In the genomic region with DNA sequence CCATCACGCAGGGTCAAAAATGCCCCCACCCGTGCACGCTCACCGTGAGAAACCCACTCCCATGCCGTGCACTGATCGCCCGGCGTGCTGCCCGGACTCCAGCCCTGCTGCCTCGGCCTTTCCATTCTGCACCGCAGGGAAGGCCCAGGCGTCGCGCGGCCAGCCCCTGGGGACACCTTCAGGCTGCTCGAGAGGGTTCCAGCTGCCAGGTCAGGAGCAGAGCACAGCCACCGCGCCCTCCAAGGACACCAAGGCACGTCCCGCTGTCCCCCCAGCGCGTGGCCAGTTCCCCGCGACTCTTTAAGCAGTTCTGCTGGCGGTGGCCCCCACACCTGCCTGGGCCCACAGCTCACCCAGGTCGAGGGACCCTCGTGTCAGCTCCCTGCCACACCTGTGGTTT, we compare ENCODE assay signal across 22 cellular contexts.
DNase-seq lines count a peak whose midpoint lies in the region; ATAC-seq, FAIRE-seq and TF ChIP-seq lines count a peak whose summit lies in the region.
"Had no signal": no experiment of that assay in that cellular context is flagged by ENCODE, and none has a peak within 500 bp of the region (broad histone marks: within the 10 kb centered on the region; RNA-seq: fewer than 3 reads in every experiment).

No MANE protein-coding gene starts in this region.

- H3K27me3 ChIP-seq in H9 (ENCODE audit: insufficient read depth, low read length) (no peaks in the 10 kb centered on the region), HUES64 (ENCODE audit: insufficient read depth, low read length) (no peaks in the 10 kb centered on the region), upper lobe of right lung (no peaks in the 10 kb centered on the region)
- H3K27me3 ChIP-seq: BE2C had no signal

- TF ChIP-seq CTCF in H9 (conservative IDR thresholded peaks at IDR 0.05) (no peak), kidney (IDR thresholded peaks at IDR 0.05; ENCODE audit: borderline replicate concordance, extremely low read depth, insufficient read depth) (no peak), upper lobe of right lung (IDR thresholded peaks at IDR 0.05) (no peak)

- H3K27ac ChIP-seq in H9 (ENCODE audit: insufficient read length, low read depth, low read length): no peak overlapping the region
- peak overlapping the region; percentile 81; the same call in 1 of the 2 replicates for H3K27ac ChIP-seq in HUES64 (ENCODE audit: low read depth, low read length)
- no peak overlapping the region for H3K27ac ChIP-seq in kidney (ENCODE audit: low read depth in 2 of 2, low read length in 2 of 2)
- no peak overlapping the region for H3K27ac ChIP-seq in upper lobe of right lung
- H3K27ac ChIP-seq: GM23248 had no signal

- no peak overlapping the region for H3K4me2 ChIP-seq in H9 (ENCODE audit: insufficient read depth, insufficient read length, low read length)

- no peak overlapping the region for H3K9ac ChIP-seq in H9 (ENCODE audit: extremely low read depth, insufficient read length, low read length)
- H3K9ac ChIP-seq in HUES64 (ENCODE audit: low read depth, low read length): no peak overlapping the region
- no peak overlapping the region for H3K9ac ChIP-seq in kidney (ENCODE audit: low read length in 2 of 2)
- H3K9ac ChIP-seq: GM23248 had no signal

- no peak overlapping the region for H2BK5ac ChIP-seq in H9 (ENCODE audit: insufficient read length, low read length)

- H3K4me3 ChIP-seq in HUES64 (ENCODE audit: low read length): no peak overlapping the region
- no peak overlapping the region for H3K4me3 ChIP-seq in kidney (ENCODE audit: low read length in 2 of 2)
- no peak overlapping the region for H3K4me3 ChIP-seq in upper lobe of right lung
- H3K4me3 ChIP-seq: GM23248 had no signal

- H3K9me3 Mint-ChIP-seq in H9: peaks cover 13 to 14% of the 10 kb centered on the region in 2 experiments

- H2AK5ac ChIP-seq in H9 (ENCODE audit: insufficient read length, low read length): no peak overlapping the region

- H2BK20ac ChIP-seq in H9 (ENCODE audit: low read depth, low read length, poor library complexity, severe bottlenecking): no peak overlapping the region

- H3K18ac ChIP-seq in H9 (ENCODE audit: insufficient read length, low read depth, low read length): peak overlapping the region; percentile 50

- H3K4me1 Mint-ChIP-seq in H9: peaks cover 25 to 30% of the 10 kb centered on the region in 2 experiments
- H3K4me1 Mint-ChIP-seq: CD4-positive, CD25-positive, alpha-beta regulatory T cell; CD8-positive, alpha-beta memory T cell had no signal

- H2BK15ac ChIP-seq in H9 (ENCODE audit: low read depth, low read length): 0 out of 2 replicates have a peak overlapping the region, but pooled peaks have one; percentile 2

- no peak overlapping the region for H3K4me3 Mint-ChIP-seq in H9
- H3K4me3 Mint-ChIP-seq: CD4-positive, CD25-positive, alpha-beta regulatory T cell; CD8-positive, alpha-beta memory T cell had no signal

- no peak overlapping the region for H4K5ac ChIP-seq in H9 (ENCODE audit: insufficient read length, low read depth, low read length)

- no peak overlapping the region; a peak in 1 of 7 replicates for H3K27ac Mint-ChIP-seq in H9
- H3K27ac Mint-ChIP-seq: CD4-positive, CD25-positive, alpha-beta regulatory T cell; CD8-positive, alpha-beta memory T cell had no signal

- peaks cover 9% of the 10 kb centered on the region for H3K27me3 Mint-ChIP-seq in H9 (ENCODE audit: low read depth)
- H3K27me3 Mint-ChIP-seq: CD4-positive, CD25-positive, alpha-beta regulatory T cell; CD8-positive, alpha-beta memory T cell had no signal

- H3K4me1 ChIP-seq in H9 (ENCODE audit: insufficient read depth, low read length): peaks cover 3% of the 10 kb centered on the region
- H3K4me1 ChIP-seq in HUES64 (ENCODE audit: insufficient read depth, low read length): peaks cover 7% of the 10 kb centered on the region; the same call in 1 of the 2 replicates
- H3K4me1 ChIP-seq in kidney (ENCODE audit: control insufficient read depth in 1 of 2, insufficient read depth in 1 of 2, low read depth in 1 of 2, low read length in 2 of 2): no peaks in the 10 kb centered on the region
- no peaks in the 10 kb centered on the region for H3K4me1 ChIP-seq in upper lobe of right lung
- H3K4me1 ChIP-seq: BE2C had no signal

- no CpG with 5 or more reads among the region's 27 CpGs for WGBS in H9 (ENCODE audit: extremely low coverage, insufficient read length, low lambda C conversion rate)
- WGBS in HUES64: 97% methylated on average over 27 of the region's 27 CpGs

- no peak for FAIRE-seq in kidney (lab: Jason Lieb, UNC)
- FAIRE-seq: A204.1, G401.6, GM12891, GM19239, H54 had no signal

- H3K4ac ChIP-seq in H9 (ENCODE audit: low read depth, low read length): no peak overlapping the region

- H3K36me3 Mint-ChIP-seq in H9 (ENCODE audit: insufficient read depth in 1 of 3, low read depth in 3 of 3): peaks cover 8 to 20% (median 10%) of the 10 kb centered on the region in 3 experiments
- H3K36me3 Mint-ChIP-seq: CD4-positive, CD25-positive, alpha-beta regulatory T cell; CD8-positive, alpha-beta memory T cell had no signal

- no peak overlapping the region for H3T11ph ChIP-seq in H9 (ENCODE audit: low read length)

- H3K56ac ChIP-seq in H9 (ENCODE audit: insufficient read length, low read depth, low read length): no peak overlapping the region

- peak overlapping the region; percentile 54 for H4K91ac ChIP-seq in H9 (ENCODE audit: insufficient read length, low read depth, low read length)

- intact Hi-C loops in kidney (cut with DNase I) (no loop called here), upper lobe of right lung (cut with DNase I) (no loop called here)

- no peaks in the 10 kb centered on the region for H4K20me1 ChIP-seq in H9 (ENCODE audit: control insufficient read depth, insufficient read depth, insufficient read length)

- H3K23me2 ChIP-seq in H9 (ENCODE audit: insufficient read length, low read depth, low read length, poor library complexity, severe bottlenecking): no peaks in the 10 kb centered on the region

- H3K36me3 ChIP-seq in HUES64 (ENCODE audit: insufficient read depth, low read length) (no peaks in the 10 kb centered on the region), kidney (ENCODE audit: control insufficient read depth in 1 of 2, insufficient read depth in 2 of 2, low read length in 2 of 2) (no peaks in the 10 kb centered on the region), upper lobe of right lung (no peaks in the 10 kb centered on the region)
- H3K36me3 ChIP-seq: BE2C had no signal

- H4K8ac ChIP-seq in H9 (replicated peaks; ENCODE audit: insufficient read length, low read depth, low read length): no peak overlapping the region

- H3K79me2 ChIP-seq in H9 (ENCODE audit: insufficient read depth, low read length): no peaks in the 10 kb centered on the region

- DNase-seq in H9 (no peak), kidney (peak; percentile 55), upper lobe of right lung (no peak), SW 1271 (lab: John Stamatoyannopoulos, UW) (no peak)
- DNase-seq: ACHN; BE2C; CD4-positive, CD25-positive, alpha-beta regulatory T cell; CD8-positive, alpha-beta memory T cell; COR-L47; DMS 273 treated with DMSO at 0.1 percent for 48 hours; DMS53; GM23248; IMR-90; KBM-7 had no signal

- no peak overlapping the region for H2AFZ ChIP-seq in H9 (ENCODE audit: low read length)
- H2AFZ ChIP-seq: GM23248 had no signal

- peak; percentile 23 for ATAC-seq in upper lobe of right lung
- no peak for ATAC-seq in HG03135 (IDR thresholded peaks at IDR 0.05; ENCODE audit: unreplicated experiment)
- ATAC-seq in GM19463 (IDR thresholded peaks at IDR 0.05; ENCODE audit: unreplicated experiment): no peak

- no peaks in the 10 kb centered on the region for H3K79me1 ChIP-seq in H9 (ENCODE audit: insufficient read depth, low read depth, low read length, poor library complexity, severe bottlenecking)

- no peak overlapping the region for H2BK12ac ChIP-seq in H9 (ENCODE audit: insufficient read length, low read depth, low read length)

- H2BK120ac ChIP-seq in H9 (ENCODE audit: low read depth, low read length, poor library complexity, severe bottlenecking): no peak overlapping the region

- H3K14ac ChIP-seq in H9 (ENCODE audit: insufficient read depth, low read length): 0 out of 2 replicates have a peak overlapping the region, but pooled peaks have one; percentile 66

- H3K23ac ChIP-seq in H9 (ENCODE audit: insufficient read length, low read depth, low read length): no peak overlapping the region

- H3K9me3 ChIP-seq in H9 (ENCODE audit: control insufficient read depth, low read depth, low read length) (no peaks in the 10 kb centered on the region), HUES64 (ENCODE audit: insufficient read depth, low read depth, low read length) (no peaks in the 10 kb centered on the region), kidney (ENCODE audit: control insufficient read depth in 1 of 2, low read length in 2 of 2) (no peaks in the 10 kb centered on the region), upper lobe of right lung (no peaks in the 10 kb centered on the region)
- H3K9me3 ChIP-seq: BE2C had no signal
